ENCODE assay signal across 9 cellular contexts in genomic region chr17:48478224-48479013, GRCh38. TPM values are rescaled to one million over a fixed set of nuclear protein-coding genes. Genes with fewer than 3 reads are reported as not detected.
DNase-seq lines count a peak whose midpoint lies in the region; ATAC-seq and TF ChIP-seq lines count a peak whose summit lies in the region.
"Had no signal": no experiment of that assay in that cellular context is flagged by ENCODE, and none has a peak within 500 bp of the region (broad histone marks: within the 10 kb centered on the region; RNA-seq: fewer than 3 reads in every experiment).

No MANE protein-coding gene starts in this region.

- H3K4me3 ChIP-seq in PC-3 (ENCODE audit: low read length) (no peak overlapping the region), lower leg skin (ENCODE audit: low read depth, poor library complexity, severe bottlenecking) (no peak overlapping the region)

- 75 to 83% methylated on average over 9 of the region's 9 CpGs for WGBS in lower leg skin, 2 donors

- TF ChIP-seq CTCF in PC-3 (conservative IDR thresholded peaks at IDR 0.05; ENCODE audit: low read depth, low read length) (no peak), lower leg skin (IDR thresholded peaks at IDR 0.05) (no peak)

- H3F3A ChIP-seq in PC-3 (ENCODE audit: low read length, unreplicated experiment): peaks cover 9% of the 10 kb centered on the region

- CTCF ChIA-PET in PC-3 (lab: Charles Lee): interaction anchor here (0.6 kb wide), 1 partner anchor 99 kb away, joined by 5 read pairs; no protein-coding TSS in a partner anchor

- no peak overlapping the region for H2AFZ ChIP-seq in PC-3 (ENCODE audit: low read length)

- DNase-seq in activated gamma-delta T cell treated with Interleukin-2 at 50 U/mL for 16 hours (peak; percentile 39), activated gamma-delta T cell (lab: John Stamatoyannopoulos, UW) (no peak), UCSD-AML1 (lab: John Stamatoyannopoulos, UW; ENCODE audit: unreplicated experiment) (peak; percentile 79), PC-3 (no peak), NCI-H82 treated with DMSO at 0.1 percent for 48 hours (lab: John Stamatoyannopoulos, UW; ENCODE audit: unreplicated experiment) (no peak), lower leg skin (ENCODE audit: low spot score in 2 of 2) (no peak)
- DNase-seq in stimulated activated naive CD8-positive, alpha-beta T cell treated with anti-CD3 and anti-CD28 coated beads, Interleukin-15, Interleukin-2, amounts not matched to agents 100 U/mL and 50 U/mL, for 24 hours: peak; percentile 29

- ATAC-seq in HG02884 (IDR thresholded peaks at IDR 0.05; ENCODE audit: unreplicated experiment) (peak; percentile 92), PC-3 (no peak)
- ATAC-seq in stimulated activated naive CD8-positive, alpha-beta T cell treated with anti-CD3 and anti-CD28 coated beads, Interleukin-15, Interleukin-2, amounts not matched to agents 100 U/mL and 50 U/mL, for 24 hours: peak; percentile 92

- no peaks in the 10 kb centered on the region for H3K9me3 ChIP-seq in PC-3 (ENCODE audit: low read length)

- H3K27ac ChIP-seq in PC-3 (ENCODE audit: low read length): no peak overlapping the region

- H3K4me1 ChIP-seq in PC-3 (ENCODE audit: insufficient read depth, low read length): peaks cover 21% of the 10 kb centered on the region

- POLR2A ChIA-PET in PC-3 (lab: Charles Lee; ENCODE audit: unreplicated experiment): no interaction called here

- BruUV-seq in PC-3 (replicated peaks; lab: Mats Ljungman, UMichigan): no TSS peak

- H3K36me3 ChIP-seq in PC-3 (ENCODE audit: low read depth, low read length): no peaks in the 10 kb centered on the region

- H4K20me1 ChIP-seq in PC-3 (ENCODE audit: low read length): no peaks in the 10 kb centered on the region

- H3K9me2 ChIP-seq in PC-3 (replicated peaks; ENCODE audit: low read length): no peaks in the 10 kb centered on the region

- no peaks in the 10 kb centered on the region for H3K27me3 ChIP-seq in PC-3 (ENCODE audit: low read length)

- no peak overlapping the region for H3K9ac ChIP-seq in PC-3 (ENCODE audit: low read length)

- no peak for TF ChIP-seq POLR2A in lower leg skin (IDR thresholded peaks at IDR 0.05)

- H3K4me2 ChIP-seq in PC-3 (ENCODE audit: low read length): no peak overlapping the region

- intact Hi-C loops in PC-3 (cut with micrococcal nuclease) (no loop called here), lower leg skin (cut with DNase I; ENCODE audit: low total_unique reads) (no loop called here)

- no peaks in the 10 kb centered on the region for H3K79me2 ChIP-seq in PC-3 (ENCODE audit: low read length)

RNA-seq across cellular contexts. Expression of gene SKAP1, which starts 48.4 kb away (rescaled TPM):
- not detected in 2 replicates for total RNA-seq in PC-3 (2014; rRNA removed)
- total RNA-seq in lower leg skin: 1 to 10 TPM in 1 of 4 donors, under 1 TPM in 1, not detected in 2; 0.99 to 1.2 TPM
- total RNA-seq: lung microvascular endothelial cell had no signal

RNA-seq across cellular contexts. Expression of gene HOXB1, which starts 52.4 kb away (rescaled TPM):
- total RNA-seq in PC-3 (2014; rRNA removed) (not detected in 2 replicates), lower leg skin (under 1 TPM in 2 of 4 donors, not detected in 2; 0.19 to 0.52 TPM)
- total RNA-seq: lung microvascular endothelial cell had no signal

Comparison
In these comparisons a context has a peak if more than half of its experiments do, and no peak if none do; other contexts are left out.
1. DNase-seq: peak in activated gamma-delta T cell treated with Interleukin-2 at 50 U/mL for 16 hours (single experiment), UCSD-AML1 (single experiment) and stimulated activated naive CD8-positive, alpha-beta T cell treated with anti-CD3 and anti-CD28 coated beads, Interleukin-15, Interleukin-2, amounts not matched to agents 100 U/mL and 50 U/mL, for 24 hours (single experiment); none in activated gamma-delta T cell (single experiment), PC-3 (single experiment), NCI-H82 treated with DMSO at 0.1 percent for 48 hours (single experiment) and lower leg skin (0 of 2).